Comparison of ENCODE assay signal across 1 cellular context in the genomic region with DNA sequence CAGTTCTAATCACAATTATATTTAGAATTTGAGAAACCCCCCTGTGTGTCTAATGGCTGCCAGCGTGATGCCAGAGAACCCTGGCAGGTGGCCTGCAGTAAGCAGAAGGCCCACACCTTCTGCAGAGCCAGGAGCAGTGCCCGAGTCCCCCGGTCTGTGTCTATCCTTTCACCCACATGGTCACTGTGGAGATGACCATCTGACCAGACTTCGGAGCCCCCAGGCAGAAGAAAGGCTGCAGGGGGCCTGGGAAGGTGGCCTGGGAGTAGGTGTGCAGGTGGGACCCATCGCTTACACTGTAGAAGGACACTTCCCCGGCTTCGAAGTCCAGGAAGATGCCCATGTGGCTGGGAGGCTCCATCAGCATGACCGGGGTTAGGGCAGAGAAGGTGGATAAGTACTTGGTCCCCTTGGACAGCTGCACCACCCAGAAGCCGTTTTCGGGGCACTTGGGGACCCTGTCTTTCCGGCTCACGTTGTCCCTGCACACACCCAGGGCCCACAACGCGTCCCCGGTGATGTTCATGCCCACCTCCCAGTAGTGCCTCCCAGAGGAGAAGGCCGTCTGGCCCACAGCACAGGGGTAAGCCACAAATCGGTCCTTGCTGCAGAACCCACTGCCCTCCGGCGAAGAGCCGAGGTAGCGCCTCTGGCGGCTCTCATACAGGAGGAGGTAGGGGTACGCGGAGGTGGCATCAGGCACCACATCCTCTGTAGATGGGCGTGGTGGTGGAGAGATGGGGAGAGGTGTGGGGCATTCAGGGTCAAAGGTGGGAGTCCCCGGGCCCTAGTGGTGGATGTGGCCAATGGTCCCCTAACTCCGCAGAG.
A peak's percentile ranks its signal among the peaks of the same experiment; 100 is the strongest.
TF ChIP-seq lines count a peak whose summit lies in the region.

No MANE protein-coding gene starts in this region.

TF ChIP-seq in IMR-90, 13 proteins besides CTCF, POLR2A, EP300 and RAD21:
- no peak for TF ChIP-seq NFE2L2 (IDR thresholded peaks at IDR 0.05; ENCODE audit: low read depth, low read length)
- TF ChIP-seq MAZ (IDR thresholded peaks at IDR 0.05; ENCODE audit: borderline replicate concordance, low read depth, low read length): peak; percentile 3; the same call in 1 of the 2 replicates
TF ChIP-seq in IMR-90: peak in this region for 1.
